13 cellular contexts compared by ENCODE assay signal in genomic region chr12:115338566-115339294, GRCh38.
DNase-seq lines count a peak whose midpoint lies in the region; ATAC-seq and TF ChIP-seq lines count a peak whose summit lies in the region.
"Had no signal": no experiment of that assay in that cellular context is flagged by ENCODE, and none has a peak within 500 bp of the region (broad histone marks: within the 10 kb centered on the region; RNA-seq: fewer than 3 reads in every experiment).

No MANE protein-coding gene starts in this region.

- H3K27ac ChIP-seq in left ventricle myocardium inferior (replicated peaks) (peak overlapping the region; percentile 70), right cardiac atrium (ENCODE audit: low read length) (no peak overlapping the region), esophagus squamous epithelium (peak overlapping the region in 3 of 4 donors; percentile 42 to 65 (median 42))
- H3K27ac ChIP-seq: WERI-Rb-1 had no signal

- H3K36me3 ChIP-seq in left ventricle myocardium inferior, result no peaks in the 10 kb centered on the region
- H3K36me3 ChIP-seq in esophagus squamous epithelium, result no peaks in the 10 kb centered on the region
- H3K36me3 ChIP-seq: thyroid gland, WERI-Rb-1 had no signal

- DNase-seq in left ventricle myocardium inferior (no peak), right cardiac atrium (no peak), esophagus squamous epithelium (lab: John Stamatoyannopoulos, UW) (no peak), DMS114 treated with DMSO at 0.1 percent for 48 hours (lab: John Stamatoyannopoulos, UW; ENCODE audit: unreplicated experiment) (no peak), NCI-H748 treated with DMSO at 0.1 percent for 48 hours (lab: John Stamatoyannopoulos, UW) (no peak)
- DNase-seq in stimulated activated CD4-positive, alpha-beta T cell treated with anti-CD3 and anti-CD28 coated beads, Interleukin-2, amount 100 ng/mL, for 48 hours, result no peak
- DNase-seq: NCI-H69, SIG-M5, WERI-Rb-1 had no signal

- TF ChIP-seq POLR2A in esophagus squamous epithelium (IDR thresholded peaks at IDR 0.05), result no peak

- no peak for ATAC-seq in right cardiac atrium
- ATAC-seq in HG03521 (IDR thresholded peaks at IDR 0.05; ENCODE audit: unreplicated experiment), result peak; percentile 66
- no peak for ATAC-seq in GM21381 (IDR thresholded peaks at IDR 0.05; ENCODE audit: unreplicated experiment)
- ATAC-seq: natural killer cell treated with Interleukin-12 subunit alpha and Interleukin-12 subunit beta and Interleukin-15 and Interleukin-18, amount 100 ng/mL, for 72 hours had no signal

- H3K27me3 ChIP-seq in left ventricle myocardium inferior (ENCODE audit: low read depth), result peaks cover 21% of the 10 kb centered on the region
- H3K27me3 ChIP-seq in right cardiac atrium (ENCODE audit: control insufficient read depth, insufficient read depth), result no peaks in the 10 kb centered on the region
- H3K27me3 ChIP-seq in esophagus squamous epithelium, result no peaks in the 10 kb centered on the region
- H3K27me3 ChIP-seq: thyroid gland had no signal

- intact Hi-C loops in left ventricle myocardium inferior (cut with micrococcal nuclease), result no loop called here
- intact Hi-C loops in right cardiac atrium (cut with DNase I), result no loop called here
- intact Hi-C loops in esophagus squamous epithelium (cut with DNase I), result no loop called here

- H3K4me3 ChIP-seq in left ventricle myocardium inferior (no peak overlapping the region), right cardiac atrium (ENCODE audit: low read length) (no peak overlapping the region), esophagus squamous epithelium (no peak overlapping the region)
- H3K4me3 ChIP-seq: thyroid gland had no signal

- peaks cover 35% of the 10 kb centered on the region for H3K4me1 ChIP-seq in left ventricle myocardium inferior
- peaks cover 7% of the 10 kb centered on the region for H3K4me1 ChIP-seq in right cardiac atrium (ENCODE audit: control insufficient read depth, insufficient read depth, low read length)
- H3K4me1 ChIP-seq in esophagus squamous epithelium, result peaks cover 5 to 44% (median 23%) of the 10 kb centered on the region in 3 donors
- H3K4me1 ChIP-seq: thyroid gland had no signal

- TF ChIP-seq CTCF in left ventricle myocardium inferior (IDR thresholded peaks at IDR 0.05; ENCODE audit: borderline replicate concordance) (no peak), esophagus squamous epithelium (IDR thresholded peaks at IDR 0.05) (no peak)

- WGBS in right cardiac atrium, result 79% methylated on average over 9 of the region's 9 CpGs
- 49 to 60% methylated on average over 9 of the region's 9 CpGs for whole genome bisulfite sequencing in esophagus squamous epithelium, 2 donors

- H3K9me3 ChIP-seq in left ventricle myocardium inferior (replicated peaks), result peaks cover 19% of the 10 kb centered on the region
- H3K9me3 ChIP-seq in right cardiac atrium (ENCODE audit: control insufficient read depth, low read length), result no peaks in the 10 kb centered on the region
- no peaks in the 10 kb centered on the region for H3K9me3 ChIP-seq in esophagus squamous epithelium
- H3K9me3 ChIP-seq: thyroid gland had no signal
